In the genomic region with DNA sequence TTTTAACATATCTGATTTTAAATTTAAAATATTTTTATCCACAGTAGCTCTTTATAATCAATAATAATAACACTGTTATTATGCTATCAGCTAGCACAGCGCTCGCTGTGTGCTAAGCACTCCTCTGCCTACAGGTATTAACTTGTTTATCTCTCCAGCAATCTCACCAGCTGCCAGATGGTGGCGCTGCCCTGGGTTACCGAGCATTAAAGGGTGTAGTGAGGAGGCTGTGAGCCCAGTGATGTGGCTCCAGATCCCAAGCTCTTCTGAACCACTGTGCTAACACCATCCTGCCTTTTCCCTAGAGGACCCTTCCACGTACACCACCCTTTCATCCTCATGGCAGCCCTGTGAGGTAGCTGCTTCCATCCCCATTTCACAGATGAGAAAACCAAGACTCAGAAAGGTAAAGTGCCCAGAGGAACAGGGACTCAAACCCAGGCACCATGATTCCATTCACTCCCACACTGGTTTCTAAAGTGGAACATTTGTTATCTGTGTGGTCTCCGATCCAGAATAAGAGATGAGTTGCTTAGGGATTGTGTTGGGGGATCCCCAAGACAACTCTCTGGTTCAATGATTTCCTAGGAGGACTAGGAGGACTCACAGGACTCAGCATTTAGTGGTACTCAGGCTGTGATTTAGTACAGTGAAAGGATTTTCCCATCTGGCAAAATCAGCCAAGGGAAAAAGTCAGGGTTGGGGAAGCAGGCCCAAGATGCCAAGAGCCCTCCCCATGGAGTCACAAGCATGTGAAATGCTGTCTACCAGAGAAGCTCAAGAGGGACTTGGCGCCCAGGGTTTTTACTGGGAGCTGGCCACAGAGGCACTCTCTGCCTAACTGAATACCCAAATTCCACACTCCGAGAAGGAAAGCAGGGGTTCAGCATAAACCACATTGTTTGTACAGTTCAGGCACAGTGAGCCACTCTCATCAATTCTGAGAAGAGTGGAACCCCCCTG, we compare ENCODE assay signal across 8 cellular contexts. TPM values are rescaled to one million over a fixed set of nuclear protein-coding genes. Genes with fewer than 3 reads are reported as not detected.
DNase-seq lines count a peak whose midpoint lies in the region; TF ChIP-seq lines count a peak whose summit lies in the region.

No MANE protein-coding gene starts in this region.

- peak; percentile 70 for TF ChIP-seq CTCF in GM12872 (IDR thresholded peaks at IDR 0.05; ENCODE audit: insufficient read depth, low read depth, low read length)

- H3K27ac ChIP-seq in mesendoderm (ENCODE audit: low read depth, low read length), result no peak overlapping the region

- no peak overlapping the region for H2BK120ac ChIP-seq in mesendoderm (ENCODE audit: low read depth, low read length)

- H3K4me3 ChIP-seq in mesendoderm (ENCODE audit: low read length), result no peak overlapping the region

- H3K79me1 ChIP-seq in mesendoderm (ENCODE audit: low read length), result no peaks in the 10 kb centered on the region

- H2BK5ac ChIP-seq in mesendoderm (ENCODE audit: low read length), result no peak overlapping the region

- no peak overlapping the region for H3K9ac ChIP-seq in mesendoderm (ENCODE audit: low read length)

- no peaks in the 10 kb centered on the region for H3K27me3 ChIP-seq in mesendoderm (ENCODE audit: insufficient read depth, low read length, poor library complexity)

- in situ Hi-C loops in ACHN (cut with HindIII; ENCODE audit: low pct_ligation_motif_present, low pct_unique_long_range_greater_than_20kb, low sequenced_read_pairs), result no loop called here

- no peak overlapping the region for H2BK15ac ChIP-seq in mesendoderm (replicated peaks; ENCODE audit: low read depth)

- no CpG with 5 or more reads among the region's 8 CpGs for WGBS in mesendoderm (ENCODE audit: extremely low coverage, insufficient coverage, low lambda C conversion rate)

- H3K79me2 ChIP-seq in mesendoderm (ENCODE audit: control insufficient read depth, insufficient read depth, low read length), result no peaks in the 10 kb centered on the region

- H2AK5ac ChIP-seq in mesendoderm (ENCODE audit: low read length), result no peak overlapping the region

- H3K23ac ChIP-seq in mesendoderm (ENCODE audit: low read length), result no peak overlapping the region

- H3K4me2 ChIP-seq in mesendoderm (ENCODE audit: low read length), result no peak overlapping the region

- H3K36me3 ChIP-seq in mesendoderm (ENCODE audit: control insufficient read depth, insufficient read depth, low read length), result no peaks in the 10 kb centered on the region

- peaks cover 3% of the 10 kb centered on the region for H3K4me1 ChIP-seq in mesendoderm (ENCODE audit: control insufficient read depth, low read depth, low read length)

- H3K56ac ChIP-seq in mesendoderm (ENCODE audit: low read length), result no peak overlapping the region

- H4K8ac ChIP-seq in mesendoderm (ENCODE audit: low read depth, low read length), result no peak overlapping the region

- DNase-seq in ACHN (peak; percentile 44), NAMALWA (ENCODE audit: low spot score) (peak; percentile 61), mesendoderm (peak; percentile 78), hepatic stellate cell (ENCODE audit: low spot score) (no peak), globus pallidus (ENCODE audit: low spot score) (no peak), foreskin melanocyte (no peak)
- DNase-seq in activated naive CD4-positive, alpha-beta T cell treated with anti-CD3 and anti-CD28 coated beads, Interleukin-2, amount 50 U/mL, for 16 hours, result peak; percentile 32

- H3K4ac ChIP-seq in mesendoderm (ENCODE audit: low read depth, low read length), result no peak overlapping the region

- no peak overlapping the region for H4K5ac ChIP-seq in mesendoderm (ENCODE audit: low read length)

- no peak overlapping the region for H3K18ac ChIP-seq in mesendoderm (ENCODE audit: low read length)

RNA-seq across cellular contexts. Expression of a gene that starts 7.0 kb away (rescaled TPM):
- 8.6 TPM for polyA plus RNA-seq in mesendoderm (2013, experiment 1 of 2)
- 8.8 TPM for polyA plus RNA-seq in mesendoderm (2013, experiment 2 of 2)

RNA-seq across cellular contexts. Expression of a gene that starts 24.8 kb away (rescaled TPM):
- polyA plus RNA-seq in mesendoderm (2013, experiment 1 of 2), result 28.7 TPM
- 27.7 TPM for polyA plus RNA-seq in mesendoderm (2013, experiment 2 of 2)

Comparison
In these comparisons a context has a peak if more than half of its experiments do, and no peak if none do; other contexts are left out.
1. DNase-seq: peak in ACHN (single experiment), NAMALWA (single experiment), activated naive CD4-positive, alpha-beta T cell treated with anti-CD3 and anti-CD28 coated beads, Interleukin-2, amount 50 U/mL, for 16 hours (single experiment) and mesendoderm (single experiment); none in hepatic stellate cell (single experiment), globus pallidus (single experiment) and foreskin melanocyte (single experiment).